In the genomic region with DNA sequence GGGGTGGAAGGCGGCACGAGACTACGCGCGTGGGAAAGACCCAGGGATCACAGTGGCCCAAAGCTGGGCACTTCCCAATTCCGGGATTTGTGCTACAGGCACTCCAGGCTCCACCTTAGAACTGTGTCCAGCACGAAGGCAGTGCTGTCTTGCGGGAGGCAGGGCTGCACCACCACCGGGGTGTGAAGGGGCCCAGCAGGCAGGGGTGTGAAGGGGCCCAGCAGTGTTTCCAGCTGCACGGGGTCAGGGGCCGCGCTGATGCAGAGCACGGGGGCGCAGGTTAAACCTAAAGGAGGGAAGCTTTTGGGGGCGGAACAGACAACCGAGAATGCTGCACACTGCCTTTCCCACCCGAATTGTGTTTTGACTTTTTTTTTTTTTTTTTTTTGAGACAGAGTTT, we compare ENCODE assay signal across 10 cellular contexts. TPM values are rescaled to one million over a fixed set of nuclear protein-coding genes. Genes with fewer than 3 reads are reported as not detected.
DNase-seq lines count a peak whose midpoint lies in the region; ATAC-seq, FAIRE-seq and TF ChIP-seq lines count a peak whose summit lies in the region.
"Had no signal": no experiment of that assay in that cellular context is flagged by ENCODE, and none has a peak within 500 bp of the region (broad histone marks: within the 10 kb centered on the region; RNA-seq: fewer than 3 reads in every experiment).

No MANE protein-coding gene starts in this region.

- H3K36me3 Mint-ChIP-seq in activated CD4-positive, alpha-beta T cell treated with anti-CD3 and anti-CD28 coated beads, Interleukin-2, amount 10 ng/mL, durations not matched to agents 24 days and 14 days (ENCODE audit: low read depth): peaks cover 32% of the 10 kb centered on the region
- H3K36me3 Mint-ChIP-seq in WTC11: peaks cover 27% of the 10 kb centered on the region

- H3K27ac Mint-ChIP-seq in activated CD4-positive, alpha-beta T cell treated with anti-CD3 and anti-CD28 coated beads, Interleukin-2, amount 10 ng/mL, durations not matched to agents 24 days and 14 days: peak overlapping the region; percentile 78
- H3K27ac Mint-ChIP-seq in WTC11: peak overlapping the region; percentile 78; the same call in 1 of the 2 replicates

- DNase-seq in activated CD4-positive, alpha-beta T cell treated with anti-CD3 and anti-CD28 coated beads, Interleukin-2, amount 10 ng/mL, durations not matched to agents 24 days and 14 days: no peak
- DNase-seq in activated CD4-positive, alpha-beta T cell treated with anti-CD3 and anti-CD28 coated beads, Interleukin-2, amount 50 U/mL, for 1 hour: no peak
- no peak for DNase-seq in WTC11 (ENCODE audit: low spot score)
- DNase-seq in stimulated activated naive CD8-positive, alpha-beta T cell treated with anti-CD3 and anti-CD28 coated beads, Interleukin-15, Interleukin-2, amounts not matched to agents 100 U/mL and 50 U/mL, for 24 hours: peak; percentile 7
- DNase-seq in HUDEP-2 (lab: John Stamatoyannopoulos, UW; ENCODE audit: unreplicated experiment in 76 of 76): no peak
- DNase-seq in small intestine: no peak
- DNase-seq in activated CD4-positive, alpha-beta T cell treated with anti-CD3 and anti-CD28 coated beads, Interleukin-2, amount 50 U/mL, for 4 hours: no peak
- DNase-seq: NCI-H2029 had no signal

- H3K27ac ChIP-seq in small intestine (ENCODE audit: low read depth in 1 of 2, low read length in 1 of 2): peak overlapping the region in 1 of 2 donors; percentile 81

- H3K9me3 ChIP-seq in iPS-18c (ENCODE audit: control insufficient read depth, insufficient read depth, low read length) (no peaks in the 10 kb centered on the region), small intestine (ENCODE audit: control insufficient read depth, low read depth) (no peaks in the 10 kb centered on the region)

- POLR2A ChIA-PET in WTC11 (lab: Charles Lee): interaction anchor here (0.6 to 1.6 kb wide), 4 partner anchors 40 to 80 kb away, joined by 4 to 6 read pairs (median 6); partner anchors contain the start of genes CCDC127 and SDHA

- H3K4me3 Mint-ChIP-seq in activated CD4-positive, alpha-beta T cell treated with anti-CD3 and anti-CD28 coated beads, Interleukin-2, amount 10 ng/mL, durations not matched to agents 24 days and 14 days: peak overlapping the region; percentile 86
- H3K4me3 Mint-ChIP-seq in WTC11: peak overlapping the region; percentile 85

- no peak for ATAC-seq in WTC11
- ATAC-seq in stimulated activated naive CD8-positive, alpha-beta T cell treated with anti-CD3 and anti-CD28 coated beads, Interleukin-15, Interleukin-2, amounts not matched to agents 100 U/mL and 50 U/mL, for 24 hours: no peak

- WGBS in small intestine, 3 donors: 79 to 92% (median 85%) methylated on average over 17 of the region's 17 CpGs

- peak overlapping the region; percentile 40; the same call in 1 of the 2 replicates for H3K4me3 ChIP-seq in iPS-18c (ENCODE audit: insufficient read depth, low read depth, low read length)
- H3K4me3 ChIP-seq in small intestine (ENCODE audit: low read depth in 1 of 2, low read length in 2 of 2): no peak overlapping the region

- no peaks in the 10 kb centered on the region for H3K9me3 Mint-ChIP-seq in activated CD4-positive, alpha-beta T cell treated with anti-CD3 and anti-CD28 coated beads, Interleukin-2, amount 10 ng/mL, durations not matched to agents 24 days and 14 days
- H3K9me3 Mint-ChIP-seq in WTC11: no peaks in the 10 kb centered on the region

- H3K27me3 Mint-ChIP-seq in activated CD4-positive, alpha-beta T cell treated with anti-CD3 and anti-CD28 coated beads, Interleukin-2, amount 10 ng/mL, durations not matched to agents 24 days and 14 days: no peaks in the 10 kb centered on the region
- H3K27me3 Mint-ChIP-seq in WTC11 (ENCODE audit: low read depth): peaks cover 3% of the 10 kb centered on the region

- CTCF ChIA-PET in WTC11 (lab: Charles Lee): interaction anchor here (1.2 to 1.6 kb wide), 4 partner anchors 38 to 82 kb away, joined by 4 to 12 read pairs (median 8); partner anchors contain the start of genes CCDC127 and SDHA

- FAIRE-seq in small intestine (lab: Jason Lieb, UNC): no peak
- FAIRE-seq: TTC549 had no signal

- peaks cover 5 to 9% of the 10 kb centered on the region in 2 donors for H3K36me3 ChIP-seq in small intestine (ENCODE audit: control insufficient read depth in 2 of 2, insufficient read depth in 2 of 2, low read length in 2 of 2)

- H3K4me1 Mint-ChIP-seq in activated CD4-positive, alpha-beta T cell treated with anti-CD3 and anti-CD28 coated beads, Interleukin-2, amount 10 ng/mL, durations not matched to agents 24 days and 14 days: peaks cover 35% of the 10 kb centered on the region
- H3K4me1 Mint-ChIP-seq in WTC11: peaks cover 24% of the 10 kb centered on the region

- intact Hi-C loops in activated CD4-positive, alpha-beta T cell treated with anti-CD3 and anti-CD28 coated beads, Interleukin-2, amount 10 ng/mL, durations not matched to agents 24 days and 14 days (cut with micrococcal nuclease): loop anchor here (5.0 kb wide), 3 partner anchors 52 to 342 kb away; partner anchors contain the start of genes AHRR and CEP72

- no peak for TF ChIP-seq CTCF in WTC11 (IDR thresholded peaks at IDR 0.05)

- H3K4me1 ChIP-seq in small intestine (ENCODE audit: control insufficient read depth in 2 of 2, insufficient read depth in 1 of 2, low read depth in 1 of 2, low read length in 1 of 2): peaks cover 0 to 3% of the 10 kb centered on the region in 2 donors

- H3K27me3 ChIP-seq in small intestine (ENCODE audit: control insufficient read depth in 2 of 2, insufficient read depth in 2 of 2, low read length in 2 of 2): no peaks in the 10 kb centered on the region

TF ChIP-seq in WTC11, 78 proteins besides CTCF, POLR2A, EP300 and RAD21 (continues in another document):
- no peak for TF ChIP-seq ZNF512 (CRISPR knock-in tag; IDR thresholded peaks at IDR 0.05; ENCODE audit: borderline replicate concordance)
- TF ChIP-seq, protein P1, sequence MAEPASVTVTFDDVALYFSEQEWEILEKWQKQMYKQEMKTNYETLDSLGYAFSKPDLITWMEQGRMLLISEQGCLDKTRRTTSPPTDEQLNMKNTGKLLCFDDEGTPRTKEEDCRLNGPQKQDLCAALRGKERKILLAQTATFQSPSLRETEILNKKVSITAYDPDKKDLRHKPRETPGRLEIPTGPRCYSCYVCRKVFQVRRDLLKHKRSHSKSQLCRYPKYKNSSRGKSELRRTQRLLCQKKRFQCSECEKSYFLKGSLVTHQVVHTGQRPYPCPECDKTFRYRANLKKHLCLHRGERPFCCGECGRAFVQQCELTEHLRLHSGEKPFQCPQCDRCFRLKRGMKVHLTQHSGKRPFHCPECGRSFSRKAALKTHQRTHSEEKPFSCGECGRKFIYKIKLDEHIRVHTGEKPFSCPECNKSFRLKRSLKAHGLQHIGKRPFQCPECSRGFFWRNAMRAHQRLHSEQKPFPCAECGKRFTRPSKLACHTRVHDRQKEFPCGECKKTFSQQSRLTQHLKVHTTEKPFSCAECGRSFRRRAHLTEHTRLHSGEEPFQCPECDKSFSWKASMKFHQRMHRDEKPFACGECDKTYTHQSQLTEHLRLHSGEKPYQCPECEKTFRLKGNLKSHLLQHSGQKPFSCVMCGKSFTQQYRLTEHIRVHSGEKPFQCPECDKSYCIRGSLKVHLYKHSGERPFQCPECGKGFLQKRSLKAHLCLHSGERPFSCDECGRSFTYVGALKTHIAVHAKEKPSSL (CRISPR knock-in tag; conservative IDR thresholded peaks at IDR 0.05): no peak

RNA-seq across cellular contexts. Expression of gene PDCD6, which starts 1.1 kb away (rescaled TPM):
- total RNA-seq in activated CD4-positive, alpha-beta T cell treated with anti-CD3 and anti-CD28 coated beads, Interleukin-2, amount 10 ng/mL, durations not matched to agents 24 days and 14 days: 118 and 119 TPM in 2 replicates
- total RNA-seq in WTC11 (2021): 80.4 to 86.8 TPM (median 83.6 TPM) in 3 replicates
- 100 to 1,000 TPM; 147 to 204 (median 202) TPM for polyA plus RNA-seq in small intestine

RNA-seq across cellular contexts. Expression of gene AHRR, which starts 51.2 kb away (rescaled TPM):
- 25.8 and 26.0 TPM in 2 replicates for total RNA-seq in activated CD4-positive, alpha-beta T cell treated with anti-CD3 and anti-CD28 coated beads, Interleukin-2, amount 10 ng/mL, durations not matched to agents 24 days and 14 days
- total RNA-seq in WTC11 (2021): 4.5 to 9.7 TPM (median 7.0 TPM) in 3 replicates
- polyA plus RNA-seq in small intestine: 1 to 10 TPM in 1 of 3 donors, under 1 TPM in 2; 0.22 to 1.1 (median 0.82) TPM

RNA-seq across cellular contexts. Expression of gene SDHA, which starts 52.2 kb away (rescaled TPM):
- 147 and 150 TPM in 2 replicates for total RNA-seq in activated CD4-positive, alpha-beta T cell treated with anti-CD3 and anti-CD28 coated beads, Interleukin-2, amount 10 ng/mL, durations not matched to agents 24 days and 14 days
- total RNA-seq in WTC11 (2021): 135 to 145 TPM (median 137 TPM) in 3 replicates
- polyA plus RNA-seq in small intestine: 100 to 1,000 TPM; 208 to 377 (median 327) TPM

RNA-seq across cellular contexts. Expression of gene CCDC127, which starts 52.4 kb away (rescaled TPM):
- total RNA-seq in activated CD4-positive, alpha-beta T cell treated with anti-CD3 and anti-CD28 coated beads, Interleukin-2, amount 10 ng/mL, durations not matched to agents 24 days and 14 days: 7.1 and 7.7 TPM in 2 replicates
- total RNA-seq in WTC11 (2021): 5.3 to 8.4 TPM (median 6.3 TPM) in 3 replicates
- 1 to 10 TPM; 1.3 to 3.1 (median 1.4) TPM for polyA plus RNA-seq in small intestine
